ENCODE assay signal across 17 cellular contexts in the genomic region with DNA sequence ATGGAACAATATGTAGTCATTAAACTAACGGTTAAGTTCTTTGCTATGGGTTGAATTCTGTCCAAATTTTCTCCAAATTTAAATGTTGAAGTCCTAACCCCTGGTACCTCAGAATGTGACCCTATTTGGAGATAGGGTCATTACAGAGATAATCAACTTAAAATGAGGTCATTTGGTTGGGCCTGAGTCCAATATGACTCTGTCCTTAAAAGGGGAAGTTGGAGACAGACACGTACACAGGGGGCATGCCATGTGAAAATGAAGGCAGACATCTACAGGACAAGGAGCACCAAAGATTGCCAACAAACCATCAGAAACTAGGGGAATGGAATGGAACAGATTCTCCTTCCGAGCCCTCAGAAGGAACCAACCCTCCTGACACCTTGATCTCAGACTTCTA.
DNase-seq lines count a peak whose midpoint lies in the region; ATAC-seq, FAIRE-seq and TF ChIP-seq lines count a peak whose summit lies in the region.
"Had no signal": no experiment of that assay in that cellular context is flagged by ENCODE, and none has a peak within 500 bp of the region (broad histone marks: within the 10 kb centered on the region; RNA-seq: fewer than 3 reads in every experiment).

No MANE protein-coding gene starts in this region.

- CTCF ChIA-PET in GM12878 (lab: Yijun Ruan, JAX) = no interaction called here

- DNase-seq in EH (ENCODE audit: low read depth) (peak; percentile 44), NB4 (ENCODE audit: low read depth) (peak; percentile 2), GM12878 (ENCODE audit: low read depth, low spot score) (no peak), NCI-H1048 (lab: John Stamatoyannopoulos, UW) (no peak), NCI-H748 treated with DMSO at 0.1 percent for 48 hours (lab: John Stamatoyannopoulos, UW) (no peak), NCI-H1092 treated with DMSO at 0.1 percent for 48 hours (lab: John Stamatoyannopoulos, UW) (no peak)
- DNase-seq: ACHN; Calu3; CD4-positive, alpha-beta T cell; DMS 273 treated with DMSO at 0.1 percent for 48 hours; H9 had no signal

- H2AFZ ChIP-seq in GM12878 (ENCODE audit: control insufficient read depth, low read depth, low read length) = no peak overlapping the region
- H2AFZ ChIP-seq: GM23248 had no signal

- in situ Hi-C loops in GM12878 (cut with MboI) = no loop called here

- H3K36me3 ChIP-seq in GM12878 (ENCODE audit: control insufficient read depth in 2 of 2, insufficient read depth in 2 of 2, low read length in 1 of 2) = no peaks in the 10 kb centered on the region
- H3K36me3 ChIP-seq: BLaER1 treated with 17β-estradiol and CSF1 and Interleukin-3, amounts not matched to agents 10 nM and 100 nM had no signal

- no peak for FAIRE-seq in GM12878 (lab: Jason Lieb, UNC)
- FAIRE-seq: GM12891, GM19239 had no signal

- no peak overlapping the region for H3K4me2 ChIP-seq in GM12878 (ENCODE audit: control insufficient read depth, insufficient read depth)
- H3K4me2 ChIP-seq: BLaER1 treated with 17β-estradiol and CSF1 and Interleukin-3, amounts not matched to agents 10 nM and 100 nM had no signal

- RAD21 ChIA-PET in GM12878 (lab: Charles Lee; ENCODE audit: unreplicated experiment) = no interaction called here

- H3K9me3 ChIP-seq in GM12878 (replicated peaks; ENCODE audit: control insufficient read depth, insufficient read depth, low read length) = no peaks in the 10 kb centered on the region

- no peak for TF ChIP-seq CTCF in NB4 (IDR thresholded peaks at IDR 0.05; ENCODE audit: low read depth, low read length)
- no peak for TF ChIP-seq CTCF in GM12878 (IDR thresholded peaks at IDR 0.05 in 2 of 3, conservative IDR thresholded peaks at IDR 0.05 in 1 of 3; ENCODE audit: control insufficient read depth in 2 of 3, extremely low read depth in 1 of 3, insufficient read depth in 1 of 3, low read depth in 3 of 3, low read length in 3 of 3)

- H3K79me2 ChIP-seq in GM12878 (ENCODE audit: control insufficient read depth, insufficient read depth, low read length) = no peaks in the 10 kb centered on the region

- H3K27me3 ChIP-seq in GM12878 (replicated peaks in 1 of 2; ENCODE audit: control insufficient read depth in 2 of 2, insufficient read depth in 2 of 2, low read length in 1 of 2) = no peaks in the 10 kb centered on the region

- H3K9ac ChIP-seq in GM12878 (ENCODE audit: control insufficient read depth, insufficient read depth, low read length) = no peak overlapping the region
- H3K9ac ChIP-seq: BLaER1 treated with 17β-estradiol and CSF1 and Interleukin-3, amounts not matched to agents 10 nM and 100 nM; GM23248 had no signal

- H3K4me3 ChIP-seq in NB4 (ENCODE audit: low read depth, low read length) (no peak overlapping the region), GM12878 (no peak overlapping the region)
- H3K4me3 ChIP-seq: BLaER1 treated with 17β-estradiol and CSF1 and Interleukin-3, amounts not matched to agents 10 nM and 100 nM; GM23248 had no signal

- no TSS peak for BruUV-seq in GM12878 (replicated peaks; lab: Mats Ljungman, UMichigan)

- H4K20me1 ChIP-seq in GM12878 (ENCODE audit: control insufficient read depth, insufficient read depth) = no peaks in the 10 kb centered on the region
- H4K20me1 ChIP-seq: BLaER1 treated with 17β-estradiol and CSF1 and Interleukin-3, amounts not matched to agents 10 nM and 100 nM had no signal

- intact Hi-C loops in GM12878 (cut with micrococcal nuclease; ENCODE audit: unreplicated experiment) = no loop called here

- WGBS in GM12878 (ENCODE audit: insufficient coverage, insufficient replicate concordance, low lambda C conversion rate, missing lambda C conversion rate) = 2% methylated on average over 3 of the region's 3 CpGs

- TF ChIP-seq EP300 in GM12878 (IDR thresholded peaks at IDR 0.05; ENCODE audit: borderline replicate concordance in 1 of 2, control insufficient read depth in 1 of 2, low read depth in 2 of 2, low read length in 2 of 2) = no peak

- POLR2A ChIA-PET in GM12878 (lab: Charles Lee) = no interaction called here

- no peaks in the 10 kb centered on the region for H3K4me1 ChIP-seq in GM12878 (ENCODE audit: control insufficient read depth, insufficient read depth, low read length)
- H3K4me1 ChIP-seq: BLaER1 treated with 17β-estradiol and CSF1 and Interleukin-3, amounts not matched to agents 10 nM and 100 nM had no signal

- ATAC-seq in GM19463 (IDR thresholded peaks at IDR 0.05; ENCODE audit: unreplicated experiment) (peak; percentile 60), GM12878 (peak; percentile 75)
- ATAC-seq in activated CD4-positive, CD25-positive, alpha-beta regulatory T cell treated with anti-CD3 and anti-CD28 coated beads, Interleukin-2, amount 50 U/mL, for 24 hours = no peak

- no peak overlapping the region for H3K27ac ChIP-seq in GM12878 (ENCODE audit: control insufficient read depth, insufficient read depth)
- H3K27ac ChIP-seq: BLaER1 treated with 17β-estradiol and CSF1 and Interleukin-3, amounts not matched to agents 10 nM and 100 nM; GM23248 had no signal

- TF ChIP-seq POLR2A in NB4 (IDR thresholded peaks at IDR 0.05; ENCODE audit: extremely low read depth, insufficient read length) (no peak), GM12878 (IDR thresholded peaks at IDR 0.05; ENCODE audit: low read depth, low read length) (no peak)

- SMC1A ChIA-PET in GM12878 (lab: Charles Lee; ENCODE audit: uncharacterized antibody, unreplicated experiment) = no interaction called here

- no peak for TF ChIP-seq RAD21 in GM12878 (IDR thresholded peaks at IDR 0.05; ENCODE audit: insufficient read depth, low read depth, low read length)

TF ChIP-seq in GM12878, 131 proteins besides CTCF, POLR2A, EP300 and RAD21:
- TF ChIP-seq ATF7 (IDR thresholded peaks at IDR 0.05; ENCODE audit: low read depth) = 0 out of 2 replicates have a peak, but pooled peaks have one; percentile 46
- TF ChIP-seq SPI1 (IDR thresholded peaks at IDR 0.05; ENCODE audit: borderline replicate concordance, insufficient read depth, low read depth, low read length) = peak; percentile 39; the same call in 1 of the 2 replicates
- TF ChIP-seq, protein P1, sequence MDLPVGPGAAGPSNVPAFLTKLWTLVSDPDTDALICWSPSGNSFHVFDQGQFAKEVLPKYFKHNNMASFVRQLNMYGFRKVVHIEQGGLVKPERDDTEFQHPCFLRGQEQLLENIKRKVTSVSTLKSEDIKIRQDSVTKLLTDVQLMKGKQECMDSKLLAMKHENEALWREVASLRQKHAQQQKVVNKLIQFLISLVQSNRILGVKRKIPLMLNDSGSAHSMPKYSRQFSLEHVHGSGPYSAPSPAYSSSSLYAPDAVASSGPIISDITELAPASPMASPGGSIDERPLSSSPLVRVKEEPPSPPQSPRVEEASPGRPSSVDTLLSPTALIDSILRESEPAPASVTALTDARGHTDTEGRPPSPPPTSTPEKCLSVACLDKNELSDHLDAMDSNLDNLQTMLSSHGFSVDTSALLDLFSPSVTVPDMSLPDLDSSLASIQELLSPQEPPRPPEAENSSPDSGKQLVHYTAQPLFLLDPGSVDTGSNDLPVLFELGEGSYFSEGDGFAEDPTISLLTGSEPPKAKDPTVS (IDR thresholded peaks at IDR 0.05; ENCODE audit: low read depth, low read length) = no peak
- TF ChIP-seq YBX1 (IDR thresholded peaks at IDR 0.05) = no peak
- TF ChIP-seq ZNF24 (IDR thresholded peaks at IDR 0.05) = no peak

Comparison
In these comparisons a context has a peak if more than half of its experiments do, and no peak if none do; other contexts are left out.
1. DNase-seq: peak in EH (single experiment) and NB4 (single experiment); none in GM12878 (single experiment), NCI-H1048 (single experiment), NCI-H748 treated with DMSO at 0.1 percent for 48 hours (single experiment) and NCI-H1092 treated with DMSO at 0.1 percent for 48 hours (single experiment).
2. ATAC-seq: peak in GM19463 (single experiment) and GM12878 (single experiment); none in activated CD4-positive, CD25-positive, alpha-beta regulatory T cell treated with anti-CD3 and anti-CD28 coated beads, Interleukin-2, amount 50 U/mL, for 24 hours (0 of 2).